ENCODE assay signal across 8 cellular contexts in genomic region chr20:46362931-46363872, GRCh38. TPM values are rescaled to one million over a fixed set of nuclear protein-coding genes. Genes with fewer than 3 reads are reported as not detected.
DNase-seq lines count a peak whose midpoint lies in the region; ATAC-seq and TF ChIP-seq lines count a peak whose summit lies in the region.

No MANE protein-coding gene starts in this region.

- peaks cover 33% of the 10 kb centered on the region for H3K79me2 ChIP-seq in ACC112 (ENCODE audit: control insufficient read depth, insufficient read depth, low read length, unreplicated experiment)

- no peaks in the 10 kb centered on the region for H3K36me3 ChIP-seq in ACC112 (ENCODE audit: insufficient read depth, low read length)

- DNase-seq in NOMO-1 treated with dmso at 0.1 percent for 144 hours (lab: John Stamatoyannopoulos, UW; ENCODE audit: unreplicated experiment) = peak; percentile 67
- no peak for DNase-seq in endothelial cell (ENCODE audit: low spot score)
- DNase-seq in progenitor cell of endocrine pancreas (ENCODE audit: low spot score, unreplicated experiment) = no peak
- DNase-seq in NAMALWA (ENCODE audit: low spot score) = no peak
- no peak for DNase-seq in SHP77 treated with DMSO at 0.1 percent for 48 hours (lab: John Stamatoyannopoulos, UW)
- DNase-seq in GDM1 (lab: John Stamatoyannopoulos, UW) = no peak

- no peak overlapping the region for H2AFZ ChIP-seq in ACC112 (ENCODE audit: low read length, unreplicated experiment)

- peak overlapping the region; percentile 89 for H3K27ac ChIP-seq in ACC112 (ENCODE audit: low read depth, low read length)

- peaks cover 37% of the 10 kb centered on the region for H3K4me1 Mint-ChIP-seq in endothelial cell (ENCODE audit: unreplicated experiment)
- peaks cover 19% of the 10 kb centered on the region for H3K4me1 Mint-ChIP-seq in progenitor cell of endocrine pancreas (ENCODE audit: low read depth)

- peaks cover 19% of the 10 kb centered on the region for H3K4me1 ChIP-seq in ACC112 (ENCODE audit: control insufficient read depth, insufficient read depth, low read length, unreplicated experiment)

- H3K27me3 Mint-ChIP-seq in endothelial cell (ENCODE audit: unreplicated experiment) (peaks cover 17% of the 10 kb centered on the region), progenitor cell of endocrine pancreas (no peaks in the 10 kb centered on the region)

- H3K36me3 Mint-ChIP-seq in endothelial cell (ENCODE audit: low read depth, unreplicated experiment) = peaks cover 34% of the 10 kb centered on the region
- H3K36me3 Mint-ChIP-seq in progenitor cell of endocrine pancreas (ENCODE audit: insufficient read depth) = peaks cover 12% of the 10 kb centered on the region

- TF ChIP-seq CTCF in endothelial cell (IDR thresholded peaks at IDR 0.05; ENCODE audit: unreplicated experiment) (no peak), progenitor cell of endocrine pancreas (IDR thresholded peaks at IDR 0.05; ENCODE audit: unreplicated experiment) (no peak)

- peak overlapping the region; percentile 82 for H3K4me3 Mint-ChIP-seq in endothelial cell (ENCODE audit: unreplicated experiment)
- H3K4me3 Mint-ChIP-seq in progenitor cell of endocrine pancreas (ENCODE audit: low read depth) = peak overlapping the region; percentile 80

- H3K27ac Mint-ChIP-seq in endothelial cell (ENCODE audit: unreplicated experiment) (peak overlapping the region; percentile 74), progenitor cell of endocrine pancreas (peak overlapping the region; percentile 93)

- peak overlapping the region; percentile 87 for H3K4me3 ChIP-seq in ACC112 (ENCODE audit: low read depth, low read length)

- H3K27me3 ChIP-seq in ACC112 (ENCODE audit: insufficient read depth, low read length) = no peaks in the 10 kb centered on the region

- H3K9me3 Mint-ChIP-seq in endothelial cell (ENCODE audit: unreplicated experiment) (no peaks in the 10 kb centered on the region), progenitor cell of endocrine pancreas (ENCODE audit: low read depth) (no peaks in the 10 kb centered on the region)

- peak; percentile 11 for ATAC-seq in GM21423 (IDR thresholded peaks at IDR 0.05; ENCODE audit: unreplicated experiment)

RNA-seq across cellular contexts. Expression of gene ELMO2, which starts 43.2 kb away (rescaled TPM):
- 35.6 TPM for total RNA-seq in endothelial cell (ENCODE audit: unreplicated experiment)
- total RNA-seq in progenitor cell of endocrine pancreas = 77.2 and 79.6 TPM in 2 replicates

RNA-seq across cellular contexts. Expression of gene CDH22, which starts 54.9 kb away (rescaled TPM):
- total RNA-seq in endothelial cell (ENCODE audit: unreplicated experiment) (1.3 TPM), progenitor cell of endocrine pancreas (0.14 and 0.20 TPM in 2 replicates)
